Comparison of ENCODE assay signal across 20 cellular contexts in genomic region chr15:51601801-51602200, GRCh38. TPM values are rescaled to one million over a fixed set of nuclear protein-coding genes. Genes with fewer than 3 reads are reported as not detected.
DNase-seq lines count a peak whose midpoint lies in the region; ATAC-seq, FAIRE-seq and TF ChIP-seq lines count a peak whose summit lies in the region.
"Had no signal": no experiment of that assay in that cellular context is flagged by ENCODE, and none has a peak within 500 bp of the region (broad histone marks: within the 10 kb centered on the region; RNA-seq: fewer than 3 reads in every experiment).

No MANE protein-coding gene starts in this region.

- peaks cover 62% of the 10 kb centered on the region for H3K4me1 Mint-ChIP-seq in dendritic cell treated with granulocyte-macrophage colony-stimulating factor and Interleukin-4, amounts not matched to agents 40 ng/mL and 50 ng/mL, for 4 days (ENCODE audit: low read depth)
- H3K4me1 Mint-ChIP-seq: CD4-positive, CD25-positive, alpha-beta regulatory T cell had no signal

- POLR2A ChIA-PET in HepG2 (lab: Yijun Ruan, JAX) (no interaction called here), IMR-90 (lab: Charles Lee; ENCODE audit: unreplicated experiment) (no interaction called here)

- no peak overlapping the region for H3K4me3 Mint-ChIP-seq in dendritic cell treated with granulocyte-macrophage colony-stimulating factor and Interleukin-4, amounts not matched to agents 40 ng/mL and 50 ng/mL, for 4 days
- H3K4me3 Mint-ChIP-seq: B cell; CD4-positive, CD25-positive, alpha-beta regulatory T cell; IgD-negative memory B cell had no signal

- WGBS in HepG2 (ENCODE audit: low lambda C conversion rate) = 100% methylated on average over 1 of the region's 1 CpG
- 100% methylated on average over 1 of the region's 1 CpG for WGBS in right lobe of liver (ENCODE audit: insufficient coverage, low coverage, low lambda C conversion rate, missing lambda C conversion rate)
- WGBS in IMR-90 (ENCODE audit: extremely low coverage in 2 of 2, insufficient read length in 1 of 2), 2 experiments = 100% methylated on average over 1 of the region's 1 CpG; no CpG with 5 or more reads in 1 of the 2 experiments

- in situ Hi-C loops in HepG2 (cut with HindIII; ENCODE audit: extremely low pct_ligation_motif_present, low pct_unique_long_range_greater_than_20kb) (no loop called here), IMR-90 (cut with MboI; ENCODE audit: low sequenced_read_pairs) (no loop called here)

- H3K27me3 ChIP-seq in HepG2 (ENCODE audit: control insufficient read depth in 1 of 2, insufficient read depth in 2 of 2, low read length in 2 of 2) = no peaks in the 10 kb centered on the region
- no peaks in the 10 kb centered on the region for H3K27me3 ChIP-seq in right lobe of liver
- no peaks in the 10 kb centered on the region for H3K27me3 ChIP-seq in IMR-90 (ENCODE audit: control insufficient read depth, insufficient read depth, low read length)
- H3K27me3 ChIP-seq: BLaER1 treated with 17β-estradiol and CSF1 and Interleukin-3, amounts not matched to agents 10 nM and 100 nM had no signal

- no peak overlapping the region for H4K8ac ChIP-seq in IMR-90 (ENCODE audit: low read depth in 2 of 2, low read length in 2 of 2)

- H2BK15ac ChIP-seq in IMR-90 (ENCODE audit: low read depth, low read length) = no peak overlapping the region

- no peaks in the 10 kb centered on the region for H3K9me3 ChIP-seq in HepG2 (ENCODE audit: low read length)
- no peaks in the 10 kb centered on the region for H3K9me3 ChIP-seq in right lobe of liver
- H3K9me3 ChIP-seq in IMR-90 (ENCODE audit: control insufficient read depth, insufficient read depth, low read length) = no peaks in the 10 kb centered on the region
- H3K9me3 ChIP-seq: Caco-2, HAP-1 had no signal

- H2AK5ac ChIP-seq in IMR-90 (ENCODE audit: low read depth, low read length) = no peak overlapping the region

- H3K4me3 ChIP-seq in HepG2 (replicated peaks in 1 of 3; ENCODE audit: insufficient read depth in 1 of 3, low read depth in 2 of 3, low read length in 3 of 3) (no peak overlapping the region), right lobe of liver (no peak overlapping the region), IMR-90 (ENCODE audit: insufficient read depth, low read depth, low read length) (no peak overlapping the region)
- H3K4me3 ChIP-seq: BLaER1 treated with 17β-estradiol and CSF1 and Interleukin-3, amounts not matched to agents 10 nM and 100 nM; GM12878; HAP-1 had no signal

- H2AFZ ChIP-seq in HepG2 (ENCODE audit: low read length) = no peak overlapping the region
- H2AFZ ChIP-seq in IMR-90 (replicated peaks; ENCODE audit: low read length, poor library complexity) = no peak overlapping the region

- no peak for FAIRE-seq in HepG2 (lab: Jason Lieb, UNC)
- FAIRE-seq: GM12878 had no signal

- H2BK5ac ChIP-seq in IMR-90 (ENCODE audit: low read depth, low read length, poor library complexity, severe bottlenecking) = no peak overlapping the region

- TF ChIP-seq RAD21 in HepG2 (CRISPR knock-in tag; IDR thresholded peaks at IDR 0.05) (no peak), IMR-90 (IDR thresholded peaks at IDR 0.05; ENCODE audit: low read length) (no peak)

- H4K20me1 ChIP-seq in HepG2 (ENCODE audit: insufficient read depth, low read length) (no peaks in the 10 kb centered on the region), IMR-90 (ENCODE audit: insufficient read depth, low read length) (no peaks in the 10 kb centered on the region)

- H3K27ac Mint-ChIP-seq in dendritic cell treated with granulocyte-macrophage colony-stimulating factor and Interleukin-4, amounts not matched to agents 40 ng/mL and 50 ng/mL, for 4 days = peak overlapping the region; percentile 66
- H3K27ac Mint-ChIP-seq: B cell; CD4-positive, CD25-positive, alpha-beta regulatory T cell; IgD-negative memory B cell had no signal

- H3K4me2 ChIP-seq in HepG2 (ENCODE audit: low read depth, low read length) (no peak overlapping the region), IMR-90 (ENCODE audit: low read depth, low read length) (no peak overlapping the region)

- H3K27ac ChIP-seq in HepG2 (ENCODE audit: extremely low read length, insufficient read depth, low read length) (no peak overlapping the region), right lobe of liver (no peak overlapping the region), IMR-90 (ENCODE audit: insufficient read depth, low read length) (no peak overlapping the region)
- H3K27ac ChIP-seq: 22Rv1; BLaER1 treated with 17β-estradiol and CSF1 and Interleukin-3, amounts not matched to agents 10 nM and 100 nM; HL-60 had no signal

- no peaks in the 10 kb centered on the region for H3K27me3 Mint-ChIP-seq in dendritic cell treated with granulocyte-macrophage colony-stimulating factor and Interleukin-4, amounts not matched to agents 40 ng/mL and 50 ng/mL, for 4 days
- H3K27me3 Mint-ChIP-seq: B cell had no signal

- BruUV-seq in HepG2 (replicated peaks; lab: Mats Ljungman, UMichigan) = no TSS peak
- no TSS peak for BruUV-seq in IMR-90 (replicated peaks; lab: Mats Ljungman, UMichigan)

- H3K4ac ChIP-seq in IMR-90 (ENCODE audit: low read depth, low read length) = no peak overlapping the region

- TF ChIP-seq POLR2A in HepG2 (IDR thresholded peaks at IDR 0.05; ENCODE audit: insufficient read depth in 1 of 2, low read depth in 2 of 2, low read length in 2 of 2) (no peak), right lobe of liver (IDR thresholded peaks at IDR 0.05) (no peak), IMR-90 (IDR thresholded peaks at IDR 0.05; ENCODE audit: low read depth, low read length) (no peak)

- no peaks in the 10 kb centered on the region for H3K36me3 ChIP-seq in HepG2 (replicated peaks in 1 of 2; ENCODE audit: control insufficient read depth in 1 of 2, insufficient read depth in 2 of 2, low read length in 2 of 2)
- H3K36me3 ChIP-seq in right lobe of liver = no peaks in the 10 kb centered on the region
- H3K36me3 ChIP-seq in IMR-90 (ENCODE audit: control insufficient read depth, insufficient read depth, low read length) = no peaks in the 10 kb centered on the region
- H3K36me3 ChIP-seq: HAP-1 had no signal

- H3K4me1 ChIP-seq in HepG2 (ENCODE audit: insufficient read depth, low read length) = no peaks in the 10 kb centered on the region
- no peaks in the 10 kb centered on the region for H3K4me1 ChIP-seq in right lobe of liver
- H3K4me1 ChIP-seq in IMR-90 (ENCODE audit: control insufficient read depth, insufficient read depth, low read length) = peaks cover 6% of the 10 kb centered on the region
- H3K4me1 ChIP-seq: Caco-2, HAP-1 had no signal

- H4K91ac ChIP-seq in IMR-90 (ENCODE audit: insufficient read depth, low read depth, low read length) = no peak overlapping the region

- no peak overlapping the region for H3K23ac ChIP-seq in IMR-90 (ENCODE audit: low read depth, low read length)

- intact Hi-C loops in HepG2 (cut with micrococcal nuclease; ENCODE audit: unreplicated experiment) (no loop called here), right lobe of liver (cut with DNase I) (no loop called here), IMR-90 (cut with micrococcal nuclease) (no loop called here)
- intact Hi-C loops in dendritic cell treated with granulocyte-macrophage colony-stimulating factor and Interleukin-4, amounts not matched to agents 40 ng/mL and 50 ng/mL, for 4 days (cut with micrococcal nuclease) = no loop called here

- no peak overlapping the region for H4K5ac ChIP-seq in IMR-90 (ENCODE audit: low read depth, low read length)

- no peaks in the 10 kb centered on the region for H3K9me3 Mint-ChIP-seq in dendritic cell treated with granulocyte-macrophage colony-stimulating factor and Interleukin-4, amounts not matched to agents 40 ng/mL and 50 ng/mL, for 4 days

- H2BK120ac ChIP-seq in IMR-90 (ENCODE audit: low read depth, low read length) = no peak overlapping the region

- H3K79me1 ChIP-seq in IMR-90 (ENCODE audit: low read depth in 1 of 2, low read length in 2 of 2) = peaks cover 5 to 8% of the 10 kb centered on the region in 2 experiments

- dilution Hi-C loops in IMR-90 (cut with HindIII; ENCODE audit: low sequenced_read_pairs, unreplicated experiment) = no loop called here

- H3K79me2 ChIP-seq in HepG2 (ENCODE audit: insufficient read depth, low read length) = no peaks in the 10 kb centered on the region

- DNase-seq in HepG2 (ENCODE audit: low spot score) = no peak
- DNase-seq in right lobe of liver = no peak
- DNase-seq in IMR-90 = peak; percentile 2
- no peak for DNase-seq in occipital lobe (lab: John Stamatoyannopoulos, UW)
- no peak for DNase-seq in NCI-H1092 treated with DMSO at 0.1 percent for 48 hours (lab: John Stamatoyannopoulos, UW)
- DNase-seq: Caco-2; CD4-positive, CD25-positive, alpha-beta regulatory T cell; DMS153; DMS79; GF-D8; KG1 had no signal

- H3K36me3 Mint-ChIP-seq in dendritic cell treated with granulocyte-macrophage colony-stimulating factor and Interleukin-4, amounts not matched to agents 40 ng/mL and 50 ng/mL, for 4 days (ENCODE audit: low read depth) = peaks cover 60% of the 10 kb centered on the region
- H3K36me3 Mint-ChIP-seq: CD4-positive, CD25-positive, alpha-beta regulatory T cell had no signal

- CTCF ChIA-PET in HepG2 (lab: Yijun Ruan, JAX; ENCODE audit: low intra/inter-chr PET ratio, low total read pairs) (no interaction called here), IMR-90 (lab: Yijun Ruan, JAX) (interaction anchor here (0.6 kb wide), 1 partner anchor 15 kb away, joined by 5 read pairs; no protein-coding TSS in a partner anchor)

- H3K18ac ChIP-seq in IMR-90 (ENCODE audit: low read depth, low read length) = no peak overlapping the region

- H2BK20ac ChIP-seq in IMR-90 (ENCODE audit: low read depth, low read length) = no peak overlapping the region

- no peak for TF ChIP-seq CTCF in HepG2 (CRISPR knock-in tag; IDR thresholded peaks at IDR 0.05)
- TF ChIP-seq CTCF in right lobe of liver (IDR thresholded peaks at IDR 0.05) = no peak
- TF ChIP-seq CTCF in IMR-90 (conservative IDR thresholded peaks at IDR 0.05; ENCODE audit: low read depth, low read length) = no peak

- no peak overlapping the region for H3K56ac ChIP-seq in IMR-90 (ENCODE audit: extremely low read depth, insufficient read depth, low read length)

- no peak overlapping the region for H3K14ac ChIP-seq in IMR-90 (replicated peaks; ENCODE audit: low read depth, low read length)

- TF ChIP-seq EP300 in HepG2 (IDR thresholded peaks at IDR 0.05; ENCODE audit: low read depth in 2 of 2, low read length in 2 of 2) = no peak
- TF ChIP-seq EP300 in HepG2 (CRISPR knock-in tag; IDR thresholded peaks at IDR 0.05; ENCODE audit: borderline replicate concordance) = no peak

- no peaks in the 10 kb centered on the region for H3K9me1 ChIP-seq in IMR-90 (ENCODE audit: insufficient read depth, low read length)

- H3K9ac ChIP-seq in HepG2 (ENCODE audit: insufficient read depth, low read depth, low read length) = no peak overlapping the region
- H3K9ac ChIP-seq in IMR-90 (ENCODE audit: low read depth, low read length) = no peak overlapping the region
- H3K9ac ChIP-seq: BLaER1 treated with 17β-estradiol and CSF1 and Interleukin-3, amounts not matched to agents 10 nM and 100 nM had no signal

- ATAC-seq in HepG2 (no peak), right lobe of liver (no peak), IMR-90 (ENCODE audit: low read depth) (no peak), GM21529 (IDR thresholded peaks at IDR 0.05; ENCODE audit: unreplicated experiment) (no peak)
- ATAC-seq: GM12878 had no signal

- H2AK9ac ChIP-seq in IMR-90 (replicated peaks; ENCODE audit: low read depth, low read length, poor library complexity) = no peak overlapping the region

RNA-seq across cellular contexts. Expression of gene DMXL2, which starts 20.8 kb away (rescaled TPM):
- total RNA-seq in HepG2 (2016; rRNA removed; fragmentation: Illumina TruSeq; extraction: Trizol) (14.4 and 15.3 TPM in 2 replicates), right lobe of liver (10 to 100 TPM in 5 of 6 experiments, 1 to 10 TPM in 1; 8.8 to 16.1 (median 12.7) TPM), IMR-90 (2012; rRNA removed) (21.9 and 34.4 TPM in 2 replicates), occipital lobe (148 TPM)
- total RNA-seq in HepG2 (2016; cell fraction: cytosol; rRNA removed; fragmentation: Illumina TruSeq; extraction: Trizol; ENCODE audit: low read depth) = 2.9 and 3.9 TPM in 2 replicates
- 10.5 and 14.9 TPM in 2 replicates for total RNA-seq in HepG2 (2016; cell fraction: insoluble cytoplasmic fraction; rRNA removed; fragmentation: Illumina TruSeq; extraction: Trizol)
- total RNA-seq in HepG2 (2016; cell fraction: membrane; rRNA removed; fragmentation: Illumina TruSeq; extraction: Trizol) = 3.6 and 5.3 TPM in 2 replicates
- 25.7 and 26.2 TPM in 2 replicates for total RNA-seq in HepG2 (2016; cell fraction: nucleus; rRNA removed; fragmentation: Illumina TruSeq; extraction: Trizol)
- polyA plus RNA-seq in HepG2 (2011; rRNA removed) (11.6 and 11.8 TPM in 2 replicates), IMR-90 (2012; rRNA removed) (6.9 and 9.7 TPM in 2 replicates)
- polyA plus RNA-seq in HepG2 (2011; cell fraction: cytosol; rRNA removed) = 2.5 and 4.5 TPM in 2 replicates
- 24.4 and 27.0 TPM in 2 replicates for polyA plus RNA-seq in HepG2 (2011; cell fraction: nucleus; rRNA removed)
- polyA plus RNA-seq in HepG2 (2012) = 9.9 and 10.4 TPM in 2 replicates
- 0.51 and 0.75 TPM in 2 replicates for polyA plus RNA-seq in HepG2 (2016; cell fraction: cytosol; fragmentation: Illumina TruSeq; extraction: Trizol; ENCODE audit: low read depth)
- polyA plus RNA-seq in HepG2 (2016; cell fraction: insoluble cytoplasmic fraction; fragmentation: Illumina TruSeq; extraction: Trizol; ENCODE audit: low read depth) = 11.1 and 13.6 TPM in 2 replicates
- polyA plus RNA-seq in HepG2 (2016; cell fraction: membrane; fragmentation: Illumina TruSeq; extraction: Trizol; ENCODE audit: low read depth) = 1.6 and 2.1 TPM in 2 replicates
- polyA plus RNA-seq in HepG2 (2016; cell fraction: nucleus; fragmentation: Illumina TruSeq; extraction: Trizol; ENCODE audit: insufficient read depth, low read depth) = 46.6 and 53.7 TPM in 2 replicates
- polyA minus RNA-seq in HepG2 (2011; rRNA and poly(A)+ RNA removed; ENCODE audit: low replicate concordance) = 7.7 and 16.1 TPM in 2 replicates
- 6.0 and 11.5 TPM in 2 replicates for polyA minus RNA-seq in HepG2 (2011; cell fraction: cytosol; rRNA and poly(A)+ RNA removed)
- polyA minus RNA-seq in HepG2 (2011; cell fraction: nucleus; rRNA and poly(A)+ RNA removed) = 31.9 and 35.7 TPM in 2 replicates
- 1.5 and 35.0 TPM in 2 replicates for polyA plus RNA-seq in IMR-90 (2012; cell fraction: cytosol; rRNA removed)
- polyA plus RNA-seq in IMR-90 (2012; cell fraction: nucleus; rRNA removed; ENCODE audit: low replicate concordance) = 46.0 and 166 TPM in 2 replicates
